ENCODE assay signal across 8 cellular contexts in genomic region chr20:47274449-47275108, GRCh38.
DNase-seq lines count a peak whose midpoint lies in the region; ATAC-seq and TF ChIP-seq lines count a peak whose summit lies in the region.

No MANE protein-coding gene starts in this region.

- no peak overlapping the region for H3K4me3 ChIP-seq in right atrium auricular region

- peaks cover 49% of the 10 kb centered on the region for H3K4me1 Mint-ChIP-seq in activated naive CD8-positive, alpha-beta T cell treated with anti-CD3 and anti-CD28 coated beads, Interleukin-2, amount 50 U/mL, for 24 hours

- H3K9me3 Mint-ChIP-seq in activated naive CD8-positive, alpha-beta T cell treated with anti-CD3 and anti-CD28 coated beads, Interleukin-2, amount 50 U/mL, for 24 hours: no peaks in the 10 kb centered on the region

- H3K4me1 ChIP-seq in right atrium auricular region: peaks cover 0 to 61% of the 10 kb centered on the region in 2 donors

- DNase-seq in ELR (ENCODE audit: low read depth) (peak; percentile 98), LHCN-M2 (ENCODE audit: low read depth) (peak; percentile 95), right atrium auricular region (ENCODE audit: low spot score) (no peak), NCI-H2081 treated with DMSO at 0.1 percent for 48 hours (lab: John Stamatoyannopoulos, UW) (no peak)
- DNase-seq in activated naive CD8-positive, alpha-beta T cell treated with anti-CD3 and anti-CD28 coated beads, Interleukin-2, amount 50 U/mL, for 24 hours: peak; percentile 14
- peak; percentile 33 for DNase-seq in stimulated activated CD4-positive, alpha-beta T cell treated with anti-CD3 and anti-CD28 coated beads, Interleukin-1b, Interleukin-23, amount 100 ng/mL, for 48 hours
- no peak for DNase-seq in activated effector memory CD4-positive, alpha-beta T cell treated with Interleukin-2 at 50 U/mL for 16 hours

- ATAC-seq in GM21786 (IDR thresholded peaks at IDR 0.05; ENCODE audit: unreplicated experiment): peak; percentile 91
- peak; percentile 98 for ATAC-seq in activated naive CD8-positive, alpha-beta T cell treated with anti-CD3 and anti-CD28 coated beads, Interleukin-2, amount 50 U/mL, for 24 hours

- peak overlapping the region; percentile 84 to 89 for H3K27ac ChIP-seq in right atrium auricular region

- H3K36me3 Mint-ChIP-seq in activated naive CD8-positive, alpha-beta T cell treated with anti-CD3 and anti-CD28 coated beads, Interleukin-2, amount 50 U/mL, for 24 hours (ENCODE audit: low read depth): peaks cover 50% of the 10 kb centered on the region

- H3K27ac Mint-ChIP-seq in activated naive CD8-positive, alpha-beta T cell treated with anti-CD3 and anti-CD28 coated beads, Interleukin-2, amount 50 U/mL, for 24 hours: peak overlapping the region; percentile 94

- peaks cover 16% of the 10 kb centered on the region for H3K36me3 ChIP-seq in right atrium auricular region

- TF ChIP-seq CTCF in right atrium auricular region (IDR thresholded peaks at IDR 0.05): no peak

- no peaks in the 10 kb centered on the region for H3K27me3 Mint-ChIP-seq in activated naive CD8-positive, alpha-beta T cell treated with anti-CD3 and anti-CD28 coated beads, Interleukin-2, amount 50 U/mL, for 24 hours

- peak overlapping the region; percentile 58 for H3K4me3 Mint-ChIP-seq in activated naive CD8-positive, alpha-beta T cell treated with anti-CD3 and anti-CD28 coated beads, Interleukin-2, amount 50 U/mL, for 24 hours

- no peaks in the 10 kb centered on the region for H3K9me3 ChIP-seq in right atrium auricular region

- H3K27me3 ChIP-seq in right atrium auricular region: no peaks in the 10 kb centered on the region

Comparison
In these comparisons a context has a peak if more than half of its experiments do, and no peak if none do; other contexts are left out.
1. DNase-seq: peak in ELR (single experiment), LHCN-M2 (single experiment), activated naive CD8-positive, alpha-beta T cell treated with anti-CD3 and anti-CD28 coated beads, Interleukin-2, amount 50 U/mL, for 24 hours (single experiment) and stimulated activated CD4-positive, alpha-beta T cell treated with anti-CD3 and anti-CD28 coated beads, Interleukin-1b, Interleukin-23, amount 100 ng/mL, for 48 hours (single experiment); none in right atrium auricular region (single experiment), activated effector memory CD4-positive, alpha-beta T cell treated with Interleukin-2 at 50 U/mL for 16 hours (single experiment) and NCI-H2081 treated with DMSO at 0.1 percent for 48 hours (single experiment).